Comparison of ENCODE assay signal across 1 cellular context in the genomic region with DNA sequence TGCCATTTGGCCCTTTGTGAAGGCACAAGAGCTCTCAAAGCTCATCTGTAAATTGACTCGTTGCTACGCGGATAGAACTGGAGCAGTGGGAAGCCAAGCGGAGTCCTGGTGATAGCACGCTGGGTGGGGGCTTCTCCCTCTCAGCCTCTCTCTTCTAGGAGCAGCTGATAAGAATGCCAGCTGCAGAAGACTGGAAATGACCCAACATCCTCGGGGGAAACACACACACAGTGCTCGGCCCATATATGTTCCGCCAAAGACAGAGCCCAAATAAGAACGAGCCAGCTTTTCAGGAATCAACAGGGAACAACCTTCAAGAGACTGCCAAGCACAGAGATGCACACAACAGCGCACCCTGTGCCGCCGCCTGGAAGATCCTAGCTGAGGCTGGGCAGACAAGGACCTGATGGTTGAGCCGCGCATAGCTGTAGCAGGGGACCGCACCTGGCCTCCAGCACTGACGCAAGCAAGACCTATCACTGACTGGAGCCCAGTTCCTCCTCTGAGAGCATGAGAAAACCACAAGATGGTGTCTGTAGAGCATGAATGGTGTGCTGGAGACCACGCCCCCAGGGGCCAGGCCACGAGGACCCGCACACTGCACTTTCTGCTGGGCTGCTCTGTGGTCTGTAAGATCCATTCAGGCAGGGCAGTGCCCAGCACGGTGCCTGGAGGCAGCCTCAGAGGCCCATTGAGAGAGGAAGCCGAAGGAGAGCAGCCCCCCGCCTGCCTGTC.
TF ChIP-seq lines count a peak whose summit lies in the region.

No MANE protein-coding gene starts in this region.

TF ChIP-seq in HEK293, 187 proteins besides CTCF, POLR2A, EP300 and RAD21 (continued from another document):
- no peak for TF ChIP-seq REST (tag by site-specific recombination; IDR thresholded peaks at IDR 0.05)
- 0 out of 2 replicates have a peak, but pooled peaks have one; percentile 12 for TF ChIP-seq ZNF398 (tag by site-specific recombination; IDR thresholded peaks at IDR 0.05)
- no peak for TF ChIP-seq ZNF561 (tag by site-specific recombination; IDR thresholded peaks at IDR 0.05; ENCODE audit: borderline replicate concordance)
- no peak for TF ChIP-seq ZNF211 (tag by site-specific recombination; IDR thresholded peaks at IDR 0.05; ENCODE audit: low read depth)
- no peak for TF ChIP-seq ZNF558 (tag by site-specific recombination; IDR thresholded peaks at IDR 0.05)
- no peak for TF ChIP-seq ZNF621 (tag by site-specific recombination; IDR thresholded peaks at IDR 0.05)
- TF ChIP-seq ZSCAN30 (tag by site-specific recombination; IDR thresholded peaks at IDR 0.05) = no peak
- no peak for TF ChIP-seq PBX3 (CRISPR knock-in tag; IDR thresholded peaks at IDR 0.05)
